ENCODE assay signal across 3 cellular contexts in the genomic region with DNA sequence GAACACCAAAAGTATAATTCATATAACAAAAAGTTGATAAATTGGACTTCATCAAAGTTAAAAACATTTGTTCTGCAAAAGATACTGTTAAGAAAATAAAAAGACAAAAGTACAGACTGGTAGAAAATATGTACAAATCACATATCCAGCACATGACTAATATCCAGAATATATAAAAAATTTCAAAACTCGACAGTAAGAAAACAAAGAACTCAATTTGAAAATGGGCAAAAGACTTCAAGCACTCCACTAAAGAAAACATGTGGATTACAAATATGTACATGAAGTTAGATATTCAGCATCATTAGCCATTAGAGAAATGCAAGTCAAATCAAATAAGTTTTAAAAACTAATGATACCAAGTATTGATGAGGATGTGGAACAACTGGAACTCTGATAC.
TF ChIP-seq lines count a peak whose summit lies in the region.

No MANE protein-coding gene starts in this region.

TF ChIP-seq in SK-N-SH, 30 proteins besides CTCF, POLR2A, EP300 and RAD21:
- no peak for TF ChIP-seq JUND (IDR thresholded peaks at IDR 0.05)

TF ChIP-seq in SK-N-SH treated with all-trans-retinoic acid at 6 μM for 48 hours, 23 proteins besides CTCF, POLR2A, EP300 and RAD21:
- no peak for TF ChIP-seq PPARA (CRISPR knock-in tag; IDR thresholded peaks at IDR 0.05; ENCODE audit: borderline replicate concordance)
- TF ChIP-seq ZNF565 (CRISPR knock-in tag; conservative IDR thresholded peaks at IDR 0.05; ENCODE audit: low read depth), result no peak
- TF ChIP-seq, protein P1, sequence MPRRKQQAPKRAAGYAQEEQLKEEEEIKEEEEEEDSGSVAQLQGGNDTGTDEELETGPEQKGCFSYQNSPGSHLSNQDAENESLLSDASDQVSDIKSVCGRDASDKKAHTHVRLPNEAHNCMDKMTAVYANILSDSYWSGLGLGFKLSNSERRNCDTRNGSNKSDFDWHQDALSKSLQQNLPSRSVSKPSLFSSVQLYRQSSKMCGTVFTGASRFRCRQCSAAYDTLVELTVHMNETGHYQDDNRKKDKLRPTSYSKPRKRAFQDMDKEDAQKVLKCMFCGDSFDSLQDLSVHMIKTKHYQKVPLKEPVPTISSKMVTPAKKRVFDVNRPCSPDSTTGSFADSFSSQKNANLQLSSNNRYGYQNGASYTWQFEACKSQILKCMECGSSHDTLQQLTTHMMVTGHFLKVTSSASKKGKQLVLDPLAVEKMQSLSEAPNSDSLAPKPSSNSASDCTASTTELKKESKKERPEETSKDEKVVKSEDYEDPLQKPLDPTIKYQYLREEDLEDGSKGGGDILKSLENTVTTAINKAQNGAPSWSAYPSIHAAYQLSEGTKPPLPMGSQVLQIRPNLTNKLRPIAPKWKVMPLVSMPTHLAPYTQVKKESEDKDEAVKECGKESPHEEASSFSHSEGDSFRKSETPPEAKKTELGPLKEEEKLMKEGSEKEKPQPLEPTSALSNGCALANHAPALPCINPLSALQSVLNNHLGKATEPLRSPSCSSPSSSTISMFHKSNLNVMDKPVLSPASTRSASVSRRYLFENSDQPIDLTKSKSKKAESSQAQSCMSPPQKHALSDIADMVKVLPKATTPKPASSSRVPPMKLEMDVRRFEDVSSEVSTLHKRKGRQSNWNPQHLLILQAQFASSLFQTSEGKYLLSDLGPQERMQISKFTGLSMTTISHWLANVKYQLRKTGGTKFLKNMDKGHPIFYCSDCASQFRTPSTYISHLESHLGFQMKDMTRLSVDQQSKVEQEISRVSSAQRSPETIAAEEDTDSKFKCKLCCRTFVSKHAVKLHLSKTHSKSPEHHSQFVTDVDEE (CRISPR knock-in tag; IDR thresholded peaks at IDR 0.05), result no peak
- no peak for TF ChIP-seq ESRRG (CRISPR knock-in tag; IDR thresholded peaks at IDR 0.05)
- TF ChIP-seq, protein P2, sequence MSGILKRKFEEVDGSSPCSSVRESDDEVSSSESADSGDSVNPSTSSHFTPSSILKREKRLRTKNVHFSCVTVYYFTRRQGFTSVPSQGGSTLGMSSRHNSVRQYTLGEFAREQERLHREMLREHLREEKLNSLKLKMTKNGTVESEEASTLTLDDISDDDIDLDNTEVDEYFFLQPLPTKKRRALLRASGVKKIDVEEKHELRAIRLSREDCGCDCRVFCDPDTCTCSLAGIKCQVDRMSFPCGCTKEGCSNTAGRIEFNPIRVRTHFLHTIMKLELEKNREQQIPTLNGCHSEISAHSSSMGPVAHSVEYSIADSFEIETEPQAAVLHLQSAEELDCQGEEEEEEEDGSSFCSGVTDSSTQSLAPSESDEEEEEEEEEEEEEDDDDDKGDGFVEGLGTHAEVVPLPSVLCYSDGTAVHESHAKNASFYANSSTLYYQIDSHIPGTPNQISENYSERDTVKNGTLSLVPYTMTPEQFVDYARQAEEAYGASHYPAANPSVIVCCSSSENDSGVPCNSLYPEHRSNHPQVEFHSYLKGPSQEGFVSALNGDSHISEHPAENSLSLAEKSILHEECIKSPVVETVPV (CRISPR knock-in tag; IDR thresholded peaks at IDR 0.05), result no peak
- no peak for TF ChIP-seq ISL1 (CRISPR knock-in tag; IDR thresholded peaks at IDR 0.05)
- no peak for TF ChIP-seq ZFP3 (CRISPR knock-in tag; IDR thresholded peaks at IDR 0.05)
- no peak for TF ChIP-seq OSR1 (CRISPR knock-in tag; IDR thresholded peaks at IDR 0.05)
- TF ChIP-seq, protein P3, sequence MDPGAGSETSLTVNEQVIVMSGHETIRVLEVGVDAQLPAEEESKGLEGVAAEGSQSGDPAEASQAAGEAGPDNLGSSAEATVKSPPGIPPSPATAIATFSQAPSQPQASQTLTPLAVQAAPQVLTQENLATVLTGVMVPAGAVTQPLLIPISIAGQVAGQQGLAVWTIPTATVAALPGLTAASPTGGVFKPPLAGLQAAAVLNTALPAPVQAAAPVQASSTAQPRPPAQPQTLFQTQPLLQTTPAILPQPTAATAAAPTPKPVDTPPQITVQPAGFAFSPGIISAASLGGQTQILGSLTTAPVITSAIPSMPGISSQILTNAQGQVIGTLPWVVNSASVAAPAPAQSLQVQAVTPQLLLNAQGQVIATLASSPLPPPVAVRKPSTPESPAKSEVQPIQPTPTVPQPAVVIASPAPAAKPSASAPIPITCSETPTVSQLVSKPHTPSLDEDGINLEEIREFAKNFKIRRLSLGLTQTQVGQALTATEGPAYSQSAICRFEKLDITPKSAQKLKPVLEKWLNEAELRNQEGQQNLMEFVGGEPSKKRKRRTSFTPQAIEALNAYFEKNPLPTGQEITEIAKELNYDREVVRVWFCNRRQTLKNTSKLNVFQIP (CRISPR knock-in tag; IDR thresholded peaks at IDR 0.05; ENCODE audit: borderline replicate concordance, low read depth), result no peak
- TF ChIP-seq ZFP30 (CRISPR knock-in tag; IDR thresholded peaks at IDR 0.05), result no peak
- TF ChIP-seq ZC3H10 (CRISPR knock-in tag; IDR thresholded peaks at IDR 0.05), result no peak
- no peak for TF ChIP-seq CSDC2 (CRISPR knock-in tag; IDR thresholded peaks at IDR 0.05)
- TF ChIP-seq, protein P4, sequence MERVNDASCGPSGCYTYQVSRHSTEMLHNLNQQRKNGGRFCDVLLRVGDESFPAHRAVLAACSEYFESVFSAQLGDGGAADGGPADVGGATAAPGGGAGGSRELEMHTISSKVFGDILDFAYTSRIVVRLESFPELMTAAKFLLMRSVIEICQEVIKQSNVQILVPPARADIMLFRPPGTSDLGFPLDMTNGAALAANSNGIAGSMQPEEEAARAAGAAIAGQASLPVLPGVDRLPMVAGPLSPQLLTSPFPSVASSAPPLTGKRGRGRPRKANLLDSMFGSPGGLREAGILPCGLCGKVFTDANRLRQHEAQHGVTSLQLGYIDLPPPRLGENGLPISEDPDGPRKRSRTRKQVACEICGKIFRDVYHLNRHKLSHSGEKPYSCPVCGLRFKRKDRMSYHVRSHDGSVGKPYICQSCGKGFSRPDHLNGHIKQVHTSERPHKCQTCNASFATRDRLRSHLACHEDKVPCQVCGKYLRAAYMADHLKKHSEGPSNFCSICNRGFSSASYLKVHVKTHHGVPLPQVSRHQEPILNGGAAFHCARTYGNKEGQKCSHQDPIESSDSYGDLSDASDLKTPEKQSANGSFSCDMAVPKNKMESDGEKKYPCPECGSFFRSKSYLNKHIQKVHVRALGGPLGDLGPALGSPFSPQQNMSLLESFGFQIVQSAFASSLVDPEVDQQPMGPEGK (CRISPR knock-in tag; IDR thresholded peaks at IDR 0.05; ENCODE audit: borderline replicate concordance), result no peak
- no peak for TF ChIP-seq GLIS3 (CRISPR knock-in tag; IDR thresholded peaks at IDR 0.05)
- no peak for TF ChIP-seq BACH2 (CRISPR knock-in tag; IDR thresholded peaks at IDR 0.05; ENCODE audit: borderline replicate concordance)

TF ChIP-seq in GM12878, 131 proteins besides CTCF, POLR2A, EP300 and RAD21:
- TF ChIP-seq, protein P5, sequence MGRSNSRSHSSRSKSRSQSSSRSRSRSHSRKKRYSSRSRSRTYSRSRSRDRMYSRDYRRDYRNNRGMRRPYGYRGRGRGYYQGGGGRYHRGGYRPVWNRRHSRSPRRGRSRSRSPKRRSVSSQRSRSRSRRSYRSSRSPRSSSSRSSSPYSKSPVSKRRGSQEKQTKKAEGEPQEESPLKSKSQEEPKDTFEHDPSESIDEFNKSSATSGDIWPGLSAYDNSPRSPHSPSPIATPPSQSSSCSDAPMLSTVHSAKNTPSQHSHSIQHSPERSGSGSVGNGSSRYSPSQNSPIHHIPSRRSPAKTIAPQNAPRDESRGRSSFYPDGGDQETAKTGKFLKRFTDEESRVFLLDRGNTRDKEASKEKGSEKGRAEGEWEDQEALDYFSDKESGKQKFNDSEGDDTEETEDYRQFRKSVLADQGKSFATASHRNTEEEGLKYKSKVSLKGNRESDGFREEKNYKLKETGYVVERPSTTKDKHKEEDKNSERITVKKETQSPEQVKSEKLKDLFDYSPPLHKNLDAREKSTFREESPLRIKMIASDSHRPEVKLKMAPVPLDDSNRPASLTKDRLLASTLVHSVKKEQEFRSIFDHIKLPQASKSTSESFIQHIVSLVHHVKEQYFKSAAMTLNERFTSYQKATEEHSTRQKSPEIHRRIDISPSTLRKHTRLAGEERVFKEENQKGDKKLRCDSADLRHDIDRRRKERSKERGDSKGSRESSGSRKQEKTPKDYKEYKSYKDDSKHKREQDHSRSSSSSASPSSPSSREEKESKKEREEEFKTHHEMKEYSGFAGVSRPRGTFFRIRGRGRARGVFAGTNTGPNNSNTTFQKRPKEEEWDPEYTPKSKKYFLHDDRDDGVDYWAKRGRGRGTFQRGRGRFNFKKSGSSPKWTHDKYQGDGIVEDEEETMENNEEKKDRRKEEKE (IDR thresholded peaks at IDR 0.05), result no peak
- TF ChIP-seq POLR2AphosphoS5 (IDR thresholded peaks at IDR 0.05; ENCODE audit: low read length) (no peak), ZNF384 (IDR thresholded peaks at IDR 0.05; ENCODE audit: borderline replicate concordance, low read depth, low read length) (no peak)
